ENCODE assay signal across 9 cellular contexts in genomic region chr1:94783342-94784264, GRCh38. TPM values are rescaled to one million over a fixed set of nuclear protein-coding genes. Genes with fewer than 3 reads are reported as not detected.
DNase-seq lines count a peak whose midpoint lies in the region; ATAC-seq and TF ChIP-seq lines count a peak whose summit lies in the region.
"Had no signal": no experiment of that assay in that cellular context is flagged by ENCODE, and none has a peak within 500 bp of the region (broad histone marks: within the 10 kb centered on the region; RNA-seq: fewer than 3 reads in every experiment).

No MANE protein-coding gene starts in this region.

- ATAC-seq in stimulated activated effector memory CD8-positive, alpha-beta T cell treated with anti-CD3 and anti-CD28 coated beads, Interleukin-12 subunit alpha, Interleukin-12 subunit beta, amount 100 ng/mL, for 72 hours, result peak; percentile 11
- ATAC-seq in GM18907 (IDR thresholded peaks at IDR 0.05; ENCODE audit: unreplicated experiment) (no peak), HG03439 (IDR thresholded peaks at IDR 0.05; ENCODE audit: unreplicated experiment) (no peak)

- H3K4me1 Mint-ChIP-seq in HFFc6 (ENCODE audit: low read depth), result peaks cover 32% of the 10 kb centered on the region
- H3K4me1 Mint-ChIP-seq in stimulated activated effector memory CD8-positive, alpha-beta T cell treated with anti-CD3 and anti-CD28 coated beads, Interleukin-12 subunit alpha, Interleukin-12 subunit beta, amount 100 ng/mL, for 72 hours, result no peaks in the 10 kb centered on the region

- H3K36me3 Mint-ChIP-seq in HFFc6 (ENCODE audit: low read depth), result no peaks in the 10 kb centered on the region
- H3K36me3 Mint-ChIP-seq in stimulated activated effector memory CD8-positive, alpha-beta T cell treated with anti-CD3 and anti-CD28 coated beads, Interleukin-12 subunit alpha, Interleukin-12 subunit beta, amount 100 ng/mL, for 72 hours, result no peaks in the 10 kb centered on the region

- no peaks in the 10 kb centered on the region for H3K36me3 ChIP-seq in kidney epithelial cell (ENCODE audit: control insufficient read depth, insufficient read depth, low read length)

- no peak overlapping the region for H3K4me3 ChIP-seq in kidney epithelial cell (ENCODE audit: low read depth, low read length)

- TF ChIP-seq CTCF in HFFc6 (IDR thresholded peaks at IDR 0.05), result no peak
- no peak for TF ChIP-seq CTCF in kidney epithelial cell (IDR thresholded peaks at IDR 0.05; ENCODE audit: insufficient read depth, low read length, poor library complexity, severe bottlenecking)

- DNase-seq in HFFc6, result peak; percentile 42
- peak; percentile 95 for DNase-seq in brain pericyte (ENCODE audit: low read depth, low spot score)
- DNase-seq in kidney epithelial cell (ENCODE audit: low read depth), result peak; percentile 53
- no peak for DNase-seq in stimulated activated effector memory CD8-positive, alpha-beta T cell treated with anti-CD3 and anti-CD28 coated beads, Interleukin-12 subunit alpha, Interleukin-12 subunit beta, amount 100 ng/mL, for 72 hours (ENCODE audit: low spot score in 2 of 2)
- no peak for DNase-seq in NCI-H146 (lab: John Stamatoyannopoulos, UW)
- DNase-seq in NCI-H526 treated with DMSO at 0.1 percent for 48 hours (lab: John Stamatoyannopoulos, UW), result no peak
- DNase-seq: T-helper 2 cell had no signal

- H3K27ac Mint-ChIP-seq in HFFc6, result peak overlapping the region; percentile 75
- no peak overlapping the region for H3K27ac Mint-ChIP-seq in stimulated activated effector memory CD8-positive, alpha-beta T cell treated with anti-CD3 and anti-CD28 coated beads, Interleukin-12 subunit alpha, Interleukin-12 subunit beta, amount 100 ng/mL, for 72 hours

- peak overlapping the region; percentile 18; the same call in 1 of the 2 replicates for H3K4me3 Mint-ChIP-seq in HFFc6
- no peak overlapping the region for H3K4me3 Mint-ChIP-seq in stimulated activated effector memory CD8-positive, alpha-beta T cell treated with anti-CD3 and anti-CD28 coated beads, Interleukin-12 subunit alpha, Interleukin-12 subunit beta, amount 100 ng/mL, for 72 hours

- no peaks in the 10 kb centered on the region for H3K9me3 Mint-ChIP-seq in HFFc6
- H3K9me3 Mint-ChIP-seq in stimulated activated effector memory CD8-positive, alpha-beta T cell treated with anti-CD3 and anti-CD28 coated beads, Interleukin-12 subunit alpha, Interleukin-12 subunit beta, amount 100 ng/mL, for 72 hours, result no peaks in the 10 kb centered on the region

- no peaks in the 10 kb centered on the region for H3K27me3 Mint-ChIP-seq in HFFc6 (ENCODE audit: insufficient read depth)

- no peaks in the 10 kb centered on the region for H3K27me3 ChIP-seq in kidney epithelial cell (ENCODE audit: control insufficient read depth, insufficient read depth, low read length)

RNA-seq across cellular contexts. Expression of gene SLC44A3, which starts 36.6 kb away (rescaled TPM):
- 1 to 10 TPM in 2 of 6 experiments, under 1 TPM in 4; 0.62 to 1.8 (median 0.73) TPM for total RNA-seq in HFFc6 (2021; fragmentation: NEBNext Ultra II Directional; extraction: Animal tissue kit (Norgen Biotek cat#: 25700))
- total RNA-seq in kidney epithelial cell, result 13.1 and 14.6 TPM in 2 replicates

Comparison
In these comparisons a context has a peak if more than half of its experiments do, and no peak if none do; other contexts are left out.
1. DNase-seq: peak in HFFc6 (single experiment), brain pericyte (single experiment) and kidney epithelial cell (single experiment); none in stimulated activated effector memory CD8-positive, alpha-beta T cell treated with anti-CD3 and anti-CD28 coated beads, Interleukin-12 subunit alpha, Interleukin-12 subunit beta, amount 100 ng/mL, for 72 hours (0 of 2), NCI-H146 (single experiment) and NCI-H526 treated with DMSO at 0.1 percent for 48 hours (single experiment).